In genomic region chr22:26775394-26775793, GRCh38 we compare ENCODE assay signal across 8 cellular contexts.
"Had no signal": no experiment of that assay in that cellular context is flagged by ENCODE, and none has a peak within 500 bp of the region (broad histone marks: within the 10 kb centered on the region; RNA-seq: fewer than 3 reads in every experiment).

No MANE protein-coding gene starts in this region.

- ATAC-seq: GM12878 had no signal

- FAIRE-seq: G401.6, GM12878, GM12891, GM12892, GM18507, GM19239 had no signal

- DNase-seq: GDM1, GF-D8 had no signal

- H3K4me3 ChIP-seq: GM12878 had no signal
